ENCODE assay signal across 1 cellular context in genomic region chr18:48942086-48942485, GRCh38.
TF ChIP-seq lines count a peak whose summit lies in the region.

No MANE protein-coding gene starts in this region.

TF ChIP-seq in GM23338, 12 proteins besides CTCF, POLR2A, EP300 and RAD21 (continued from another document):
- TF ChIP-seq, protein P1, sequence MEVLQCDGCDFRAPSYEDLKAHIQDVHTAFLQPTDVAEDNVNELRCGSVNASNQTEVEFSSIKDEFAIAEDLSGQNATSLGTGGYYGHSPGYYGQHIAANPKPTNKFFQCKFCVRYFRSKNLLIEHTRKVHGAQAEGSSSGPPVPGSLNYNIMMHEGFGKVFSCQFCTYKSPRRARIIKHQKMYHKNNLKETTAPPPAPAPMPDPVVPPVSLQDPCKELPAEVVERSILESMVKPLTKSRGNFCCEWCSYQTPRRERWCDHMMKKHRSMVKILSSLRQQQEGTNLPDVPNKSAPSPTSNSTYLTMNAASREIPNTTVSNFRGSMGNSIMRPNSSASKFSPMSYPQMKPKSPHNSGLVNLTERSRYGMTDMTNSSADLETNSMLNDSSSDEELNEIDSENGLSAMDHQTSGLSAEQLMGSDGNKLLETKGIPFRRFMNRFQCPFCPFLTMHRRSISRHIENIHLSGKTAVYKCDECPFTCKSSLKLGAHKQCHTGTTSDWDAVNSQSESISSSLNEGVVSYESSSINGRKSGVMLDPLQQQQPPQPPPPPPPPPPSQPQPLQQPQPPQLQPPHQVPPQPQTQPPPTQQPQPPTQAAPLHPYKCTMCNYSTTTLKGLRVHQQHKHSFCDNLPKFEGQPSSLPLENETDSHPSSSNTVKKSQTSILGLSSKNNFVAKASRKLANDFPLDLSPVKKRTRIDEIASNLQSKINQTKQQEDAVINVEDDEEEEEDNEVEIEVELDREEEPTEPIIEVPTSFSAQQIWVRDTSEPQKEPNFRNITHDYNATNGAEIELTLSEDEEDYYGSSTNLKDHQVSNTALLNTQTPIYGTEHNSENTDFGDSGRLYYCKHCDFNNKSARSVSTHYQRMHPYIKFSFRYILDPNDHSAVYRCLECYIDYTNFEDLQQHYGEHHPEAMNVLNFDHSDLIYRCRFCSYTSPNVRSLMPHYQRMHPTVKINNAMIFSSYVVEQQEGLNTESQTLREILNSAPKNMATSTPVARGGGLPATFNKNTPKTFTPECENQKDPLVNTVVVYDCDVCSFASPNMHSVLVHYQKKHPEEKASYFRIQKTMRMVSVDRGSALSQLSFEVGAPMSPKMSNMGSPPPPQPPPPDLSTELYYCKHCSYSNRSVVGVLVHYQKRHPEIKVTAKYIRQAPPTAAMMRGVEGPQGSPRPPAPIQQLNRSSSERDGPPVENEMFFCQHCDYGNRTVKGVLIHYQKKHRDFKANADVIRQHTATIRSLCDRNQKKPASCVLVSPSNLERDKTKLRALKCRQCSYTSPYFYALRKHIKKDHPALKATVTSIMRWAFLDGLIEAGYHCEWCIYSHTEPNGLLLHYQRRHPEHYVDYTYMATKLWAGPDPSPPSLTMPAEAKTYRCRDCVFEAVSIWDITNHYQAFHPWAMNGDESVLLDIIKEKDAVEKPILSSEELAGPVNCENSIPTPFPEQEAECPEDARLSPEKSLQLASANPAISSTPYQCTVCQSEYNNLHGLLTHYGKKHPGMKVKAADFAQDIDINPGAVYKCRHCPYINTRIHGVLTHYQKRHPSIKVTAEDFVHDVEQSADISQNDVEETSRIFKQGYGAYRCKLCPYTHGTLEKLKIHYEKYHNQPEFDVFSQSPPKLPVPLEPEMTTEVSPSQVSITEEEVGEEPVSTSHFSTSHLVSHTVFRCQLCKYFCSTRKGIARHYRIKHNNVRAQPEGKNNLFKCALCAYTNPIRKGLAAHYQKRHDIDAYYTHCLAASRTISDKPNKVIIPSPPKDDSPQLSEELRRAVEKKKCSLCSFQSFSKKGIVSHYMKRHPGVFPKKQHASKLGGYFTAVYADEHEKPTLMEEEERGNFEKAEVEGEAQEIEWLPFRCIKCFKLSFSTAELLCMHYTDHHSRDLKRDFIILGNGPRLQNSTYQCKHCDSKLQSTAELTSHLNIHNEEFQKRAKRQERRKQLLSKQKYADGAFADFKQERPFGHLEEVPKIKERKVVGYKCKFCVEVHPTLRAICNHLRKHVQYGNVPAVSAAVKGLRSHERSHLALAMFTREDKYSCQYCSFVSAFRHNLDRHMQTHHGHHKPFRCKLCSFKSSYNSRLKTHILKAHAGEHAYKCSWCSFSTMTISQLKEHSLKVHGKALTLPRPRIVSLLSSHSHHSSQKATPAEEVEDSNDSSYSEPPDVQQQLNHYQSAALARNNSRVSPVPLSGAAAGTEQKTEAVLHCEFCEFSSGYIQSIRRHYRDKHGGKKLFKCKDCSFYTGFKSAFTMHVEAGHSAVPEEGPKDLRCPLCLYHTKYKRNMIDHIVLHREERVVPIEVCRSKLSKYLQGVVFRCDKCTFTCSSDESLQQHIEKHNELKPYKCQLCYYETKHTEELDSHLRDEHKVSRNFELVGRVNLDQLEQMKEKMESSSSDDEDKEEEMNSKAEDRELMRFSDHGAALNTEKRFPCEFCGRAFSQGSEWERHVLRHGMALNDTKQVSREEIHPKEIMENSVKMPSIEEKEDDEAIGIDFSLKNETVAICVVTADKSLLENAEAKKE (CRISPR knock-in tag; IDR thresholded peaks at IDR 0.05): no peak
- TF ChIP-seq EZH2phosphoT487 (IDR thresholded peaks at IDR 0.05; ENCODE audit: unreplicated experiment) (no peak), CREB1 (CRISPR knock-in tag; IDR thresholded peaks at IDR 0.05; ENCODE audit: low read depth) (no peak)
